ENCODE assay signal across 18 cellular contexts in genomic region chr1:201652180-201652579, GRCh38.
A peak's percentile ranks its signal among the peaks of the same experiment; 100 is the strongest.
DNase-seq lines count a peak whose midpoint lies in the region; ATAC-seq and TF ChIP-seq lines count a peak whose summit lies in the region.
"Had no signal": no experiment of that assay in that cellular context is flagged by ENCODE, and none has a peak within 500 bp of the region (broad histone marks: within the 10 kb centered on the region; RNA-seq: fewer than 3 reads in every experiment).

No MANE protein-coding gene starts in this region.

- no peaks in the 10 kb centered on the region for H3K9me2 ChIP-seq in neural cell (ENCODE audit: insufficient read depth, low read length)

- H3K9me3 ChIP-seq in BLaER1 = no peaks in the 10 kb centered on the region
- no peaks in the 10 kb centered on the region for H3K9me3 ChIP-seq in neural cell (ENCODE audit: low read length)
- H3K9me3 ChIP-seq in SJCRH30 (replicated peaks) = no peaks in the 10 kb centered on the region
- H3K9me3 ChIP-seq in gastrocnemius medialis = no peaks in the 10 kb centered on the region
- H3K9me3 ChIP-seq: sigmoid colon, testis had no signal

- no peak for TF ChIP-seq POLR2A in gastrocnemius medialis (IDR thresholded peaks at IDR 0.05)

- peaks cover 81% of the 10 kb centered on the region for H3K4me1 Mint-ChIP-seq in chondrocyte (ENCODE audit: low read depth)
- H3K4me1 Mint-ChIP-seq: activated CD4-positive, alpha-beta T cell treated with anti-CD3 and anti-CD28 coated beads for 36 hours had no signal

- H3K4me3 ChIP-seq in BLaER1 = no peak overlapping the region
- H3K4me3 ChIP-seq in neural cell (ENCODE audit: low read length) = peak overlapping the region; percentile 100
- H3K4me3 ChIP-seq in SJCRH30 = no peak overlapping the region
- no peak overlapping the region for H3K4me3 ChIP-seq in gastrocnemius medialis
- H3K4me3 ChIP-seq: sigmoid colon, testis had no signal

- H2AFZ ChIP-seq in neural cell (ENCODE audit: low read depth, low read length) = no peak overlapping the region

- DNase-seq in NCI-H2171 treated with DMSO at 0.1 percent for 48 hours (lab: John Stamatoyannopoulos, UW) (peak; percentile 93), chondrocyte (ENCODE audit: low spot score) (no peak), SJCRH30 (no peak), gastrocnemius medialis (no peak)
- DNase-seq: activated CD4-positive, alpha-beta T cell treated with anti-CD3 and anti-CD28 coated beads for 36 hours; DND-41; HCEC 1CT; kidney; NCI-H1048; NCI-H2081 treated with DMSO at 0.1 percent for 48 hours; NCI-H526 treated with DMSO at 0.1 percent for 48 hours; sigmoid colon; testis had no signal

- H3K79me2 ChIP-seq in neural cell (replicated peaks; ENCODE audit: insufficient read depth, low read length) = peaks cover 92% of the 10 kb centered on the region

- no peak overlapping the region for H3K27ac Mint-ChIP-seq in chondrocyte (ENCODE audit: unreplicated experiment)
- H3K27ac Mint-ChIP-seq: activated CD4-positive, alpha-beta T cell treated with anti-CD3 and anti-CD28 coated beads for 36 hours; activated naive CD4-positive, alpha-beta T cell treated with anti-CD3 and anti-CD28 coated beads, Interleukin-2, amount 50 U/mL, for 24 hours; stimulated activated memory B cell treated with anti-CD40 and anti-IgM and Interleukin-4, amounts not matched to agents 10 μg/mL and 1 μg/mL and 100 μg/mL, for 72 hours had no signal

- H3K9ac ChIP-seq in BLaER1 (no peak overlapping the region), neural cell (ENCODE audit: low read length) (peak overlapping the region; percentile 99)

- H3K4me2 ChIP-seq in BLaER1 (peak overlapping the region; percentile 93), neural cell (ENCODE audit: low read length) (peak overlapping the region; percentile 79)

- in situ Hi-C loops in gastrocnemius medialis (cut with MboI; ENCODE audit: low sequenced_read_pairs in 4 of 4) = no loop called here

- H3K4me1 ChIP-seq in BLaER1 (peaks cover 93% of the 10 kb centered on the region), SJCRH30 (peaks cover 12% of the 10 kb centered on the region), gastrocnemius medialis (peaks cover 26 to 34% of the 10 kb centered on the region in 2 donors)

- H3K27me3 Mint-ChIP-seq in chondrocyte (ENCODE audit: low read depth) = no peaks in the 10 kb centered on the region

- no peak for ATAC-seq in gastrocnemius medialis
- no peak for ATAC-seq in HG02642 (IDR thresholded peaks at IDR 0.05; ENCODE audit: poor library complexity, unreplicated experiment)
- ATAC-seq: activated CD4-positive, alpha-beta T cell treated with anti-CD3 and anti-CD28 coated beads for 36 hours; stimulated activated memory B cell treated with anti-CD40 and anti-IgM and Interleukin-4, amounts not matched to agents 10 μg/mL and 1 μg/mL and 100 μg/mL, for 72 hours had no signal

- no peaks in the 10 kb centered on the region for H3K9me3 Mint-ChIP-seq in chondrocyte (ENCODE audit: low read depth)
- H3K9me3 Mint-ChIP-seq: activated naive CD4-positive, alpha-beta T cell treated with anti-CD3 and anti-CD28 coated beads, Interleukin-2, amount 50 U/mL, for 24 hours; stimulated activated memory B cell treated with anti-CD40 and anti-IgM and Interleukin-4, amounts not matched to agents 10 μg/mL and 1 μg/mL and 100 μg/mL, for 72 hours had no signal

- H3F3A ChIP-seq in neural cell (ENCODE audit: insufficient read depth, low read length, poor library complexity, severe bottlenecking) = no peaks in the 10 kb centered on the region

- H4K20me1 ChIP-seq in BLaER1 = peaks cover 88% of the 10 kb centered on the region
- peaks cover 45% of the 10 kb centered on the region for H4K20me1 ChIP-seq in neural cell (ENCODE audit: insufficient read depth)

- no peaks in the 10 kb centered on the region for H3K27me3 ChIP-seq in BLaER1
- no peaks in the 10 kb centered on the region for H3K27me3 ChIP-seq in neural cell (ENCODE audit: insufficient read depth, low read depth, low read length)
- H3K27me3 ChIP-seq in SJCRH30 = no peaks in the 10 kb centered on the region
- peaks cover 12 to 25% (median 21%) of the 10 kb centered on the region in 3 donors for H3K27me3 ChIP-seq in gastrocnemius medialis
- H3K27me3 ChIP-seq: sigmoid colon, testis had no signal

- TF ChIP-seq RAD21 in neural cell (conservative IDR thresholded peaks at IDR 0.05) = no peak

- no peak for TF ChIP-seq EP300 in neural cell (conservative IDR thresholded peaks at IDR 0.05; ENCODE audit: poor library complexity, severe bottlenecking)

- intact Hi-C loops in gastrocnemius medialis (cut with DNase I; ENCODE audit: low total_unique reads) = no loop called here

- H3K36me3 ChIP-seq in BLaER1 (peaks cover 17% of the 10 kb centered on the region; the same call in 1 of the 2 replicates), neural cell (ENCODE audit: insufficient read depth, low read length) (no peaks in the 10 kb centered on the region), SJCRH30 (peaks cover 17% of the 10 kb centered on the region), gastrocnemius medialis (no peaks in the 10 kb centered on the region)
- H3K36me3 ChIP-seq: sigmoid colon had no signal

- H3K27ac ChIP-seq in BLaER1 = peak overlapping the region; percentile 71
- H3K27ac ChIP-seq in neural cell (ENCODE audit: low read length) = peak overlapping the region; percentile 99
- no peak overlapping the region for H3K27ac ChIP-seq in SJCRH30
- H3K27ac ChIP-seq in gastrocnemius medialis = no peak overlapping the region
- H3K27ac ChIP-seq: sigmoid colon, testis had no signal

- H3K36me3 Mint-ChIP-seq in chondrocyte (ENCODE audit: low read depth) = no peaks in the 10 kb centered on the region
- H3K36me3 Mint-ChIP-seq: activated naive CD4-positive, alpha-beta T cell treated with anti-CD3 and anti-CD28 coated beads, Interleukin-2, amount 50 U/mL, for 24 hours; stimulated activated memory B cell treated with anti-CD40 and anti-IgM and Interleukin-4, amounts not matched to agents 10 μg/mL and 1 μg/mL and 100 μg/mL, for 72 hours had no signal

- H3K4me3 Mint-ChIP-seq in chondrocyte (ENCODE audit: unreplicated experiment) = peak overlapping the region; percentile 88
- H3K4me3 Mint-ChIP-seq: activated CD4-positive, alpha-beta T cell treated with anti-CD3 and anti-CD28 coated beads for 36 hours; activated naive CD4-positive, alpha-beta T cell treated with anti-CD3 and anti-CD28 coated beads, Interleukin-2, amount 50 U/mL, for 24 hours; stimulated activated memory B cell treated with anti-CD40 and anti-IgM and Interleukin-4, amounts not matched to agents 10 μg/mL and 1 μg/mL and 100 μg/mL, for 72 hours had no signal

- TF ChIP-seq CTCF in chondrocyte (IDR thresholded peaks at IDR 0.05) (no peak), neural cell (IDR thresholded peaks at IDR 0.05; ENCODE audit: poor library complexity, severe bottlenecking) (no peak), gastrocnemius medialis (IDR thresholded peaks at IDR 0.05 in 4 of 5, conservative IDR thresholded peaks at IDR 0.05 in 1 of 5) (no peak)

TF ChIP-seq in neural cell, 6 proteins besides CTCF, POLR2A, EP300 and RAD21:
- no peak for TF ChIP-seq EZH2 (IDR thresholded peaks at IDR 0.05; ENCODE audit: borderline replicate concordance, insufficient read depth, low read length, poor library complexity, severe bottlenecking)
- no peak for TF ChIP-seq SMC3 (conservative IDR thresholded peaks at IDR 0.05; ENCODE audit: poor library complexity)
- no peak for TF ChIP-seq TAF1 (IDR thresholded peaks at IDR 0.05; ENCODE audit: low read depth)
- TF ChIP-seq MXI1 (conservative IDR thresholded peaks at IDR 0.05; ENCODE audit: poor library complexity, severe bottlenecking) = no peak
- TF ChIP-seq REST (IDR thresholded peaks at IDR 0.05; ENCODE audit: borderline replicate concordance) = no peak
- TF ChIP-seq POLR2AphosphoS5 (IDR thresholded peaks at IDR 0.05) = no peak

Comparison
In these comparisons a context has a peak if more than half of its experiments do, and no peak if none do; other contexts are left out.
1. H3K27ac ChIP-seq: peak in BLaER1 (single experiment) and neural cell (single experiment); none in SJCRH30 (single experiment) and gastrocnemius medialis (0 of 4).